Comparison of ENCODE assay signal across 18 cellular contexts in genomic region chr4:71069063-71069462, GRCh38.
A peak's percentile ranks its signal among the peaks of the same experiment; 100 is the strongest.
DNase-seq lines count a peak whose midpoint lies in the region; ATAC-seq and TF ChIP-seq lines count a peak whose summit lies in the region.
"Had no signal": no experiment of that assay in that cellular context is flagged by ENCODE, and none has a peak within 500 bp of the region (broad histone marks: within the 10 kb centered on the region; RNA-seq: fewer than 3 reads in every experiment).

No MANE protein-coding gene starts in this region.

- no peaks in the 10 kb centered on the region for H3K36me3 Mint-ChIP-seq in progenitor cell of endocrine pancreas (ENCODE audit: insufficient read depth)
- no peaks in the 10 kb centered on the region for H3K36me3 Mint-ChIP-seq in activated naive CD4-positive, alpha-beta T cell treated with anti-CD3 and anti-CD28 coated beads, Interleukin-2, amount 50 U/mL, for 72 hours
- H3K36me3 Mint-ChIP-seq: CD4-positive, CD25-positive, alpha-beta regulatory T cell had no signal

- DNase-seq in HT-29 (ENCODE audit: low spot score) (peak; percentile 46), left colon (no peak), progenitor cell of endocrine pancreas (ENCODE audit: low spot score, unreplicated experiment) (no peak)
- DNase-seq in activated naive CD4-positive, alpha-beta T cell treated with anti-CD3 and anti-CD28 coated beads, Interleukin-2, amount 50 U/mL, for 72 hours (ENCODE audit: low spot score in 2 of 2) = no peak
- DNase-seq: C1 segment of cervical spinal cord; CD4-positive, CD25-positive, alpha-beta regulatory T cell; CD8-positive, alpha-beta memory T cell; DMS 273 treated with DMSO at 0.1 percent for 48 hours; DMS79; EL; GDM1; H9 had no signal

- no peaks in the 10 kb centered on the region for H3K27me3 Mint-ChIP-seq in progenitor cell of endocrine pancreas

- peak overlapping the region; percentile 76 for H3K27ac ChIP-seq in 22Rv1

- ATAC-seq in left colon = peak; percentile 77
- no peak for ATAC-seq in activated naive CD4-positive, alpha-beta T cell treated with anti-CD3 and anti-CD28 coated beads, Interleukin-2, amount 50 U/mL, for 72 hours
- no peak for ATAC-seq in HG03432 (IDR thresholded peaks at IDR 0.05; ENCODE audit: unreplicated experiment)
- ATAC-seq in GM19035 (IDR thresholded peaks at IDR 0.05; ENCODE audit: unreplicated experiment) = no peak
- ATAC-seq: GM12878, GM23338, HCT116 had no signal

- H3K4me3 Mint-ChIP-seq in progenitor cell of endocrine pancreas (ENCODE audit: low read depth) = no peak overlapping the region
- H3K4me3 Mint-ChIP-seq: CD4-positive, CD25-positive, alpha-beta regulatory T cell; CD8-positive, alpha-beta memory T cell; GM23338; H9 had no signal

- no peak for TF ChIP-seq CTCF in 22Rv1 (IDR thresholded peaks at IDR 0.05)
- no peak for TF ChIP-seq CTCF in progenitor cell of endocrine pancreas (IDR thresholded peaks at IDR 0.05; ENCODE audit: unreplicated experiment)

- intact Hi-C loops in left colon (cut with DNase I, micrococcal nuclease) = no loop called here

- peak overlapping the region; percentile 3 for H3K27ac Mint-ChIP-seq in progenitor cell of endocrine pancreas
- H3K27ac Mint-ChIP-seq in activated naive CD4-positive, alpha-beta T cell treated with anti-CD3 and anti-CD28 coated beads, Interleukin-2, amount 50 U/mL, for 72 hours = no peak overlapping the region
- H3K27ac Mint-ChIP-seq: CD4-positive, CD25-positive, alpha-beta regulatory T cell; GM23338; H9 had no signal

- peaks cover 9% of the 10 kb centered on the region for H3K9me3 Mint-ChIP-seq in progenitor cell of endocrine pancreas (ENCODE audit: low read depth)
- H3K9me3 Mint-ChIP-seq in activated naive CD4-positive, alpha-beta T cell treated with anti-CD3 and anti-CD28 coated beads, Interleukin-2, amount 50 U/mL, for 72 hours = no peaks in the 10 kb centered on the region
- H3K9me3 Mint-ChIP-seq: CD8-positive, alpha-beta memory T cell; GM23338; H9 had no signal

- peaks cover 11% of the 10 kb centered on the region for H3K4me1 Mint-ChIP-seq in progenitor cell of endocrine pancreas (ENCODE audit: low read depth)
- H3K4me1 Mint-ChIP-seq: CD4-positive, CD25-positive, alpha-beta regulatory T cell; GM23338; H9 had no signal
